In genomic region chr1:208145167-208145566, GRCh38 we compare ENCODE assay signal across 2 cellular contexts.
A peak's percentile ranks its signal among the peaks of the same experiment; 100 is the strongest.
TF ChIP-seq lines count a peak whose summit lies in the region.

No MANE protein-coding gene starts in this region.

TF ChIP-seq in HepG2, 621 proteins besides CTCF, POLR2A, EP300 and RAD21:
- 0 out of 2 replicates have a peak, but pooled peaks have one; percentile 37 for TF ChIP-seq ZNF629 (CRISPR knock-in tag; conservative IDR thresholded peaks at IDR 0.05)
- no peak for TF ChIP-seq NCOA5 (CRISPR knock-in tag; IDR thresholded peaks at IDR 0.05)

TF ChIP-seq in K562, 482 proteins besides CTCF, POLR2A, EP300 and RAD21:
- TF ChIP-seq ZBTB7A (IDR thresholded peaks at IDR 0.05; ENCODE audit: borderline replicate concordance, control insufficient read depth, low read depth, low read length) (0 out of 2 replicates have a peak, but pooled peaks have one; percentile 18), ZNF830 (CRISPR knock-in tag; IDR thresholded peaks at IDR 0.05) (no peak)
